8 cellular contexts compared by ENCODE assay signal in genomic region chr16:3004781-3005284, GRCh38. TPM values are rescaled to one million over a fixed set of nuclear protein-coding genes. Genes with fewer than 3 reads are reported as not detected.
DNase-seq lines count a peak whose midpoint lies in the region; ATAC-seq and TF ChIP-seq lines count a peak whose summit lies in the region.

No MANE protein-coding gene starts in this region.

- intact Hi-C loops in A673 (cut with micrococcal nuclease; ENCODE audit: unreplicated experiment): loop anchor here (1.0 kb wide), 2 partner anchors 23 to 36 kb away; partner anchors contain the start of gene PAQR4

- H3K4me1 Mint-ChIP-seq in stimulated activated naive CD8-positive, alpha-beta T cell treated with anti-CD3 and anti-CD28 coated beads, Interleukin-15, Interleukin-2, amounts not matched to agents 100 ng/mL and 50 ng/mL, for 24 hours (ENCODE audit: low read depth): peaks cover 28% of the 10 kb centered on the region

- POLR2A ChIA-PET in A673 (lab: Charles Lee; ENCODE audit: low non-redundant PET): no interaction called here

- BruUV-seq in A673 (replicated peaks; lab: Mats Ljungman, UMichigan): no TSS peak

- DNase-seq in stimulated activated naive CD8-positive, alpha-beta T cell treated with anti-CD3 and anti-CD28 coated beads, Interleukin-15, Interleukin-2, amounts not matched to agents 100 U/mL and 50 U/mL, for 24 hours: no peak
- DNase-seq in UCSD-AML1 (lab: John Stamatoyannopoulos, UW; ENCODE audit: unreplicated experiment): peak; percentile 52
- peak; percentile 65 for DNase-seq in kidney tubule cell (ENCODE audit: low spot score)
- DNase-seq in NCI-H1048 (lab: John Stamatoyannopoulos, UW): no peak
- no peak for DNase-seq in A673 (ENCODE audit: low spot score)
- no peak for DNase-seq in A172 (ENCODE audit: low spot score)

- no peak overlapping the region for H3K27ac ChIP-seq in A673 (ENCODE audit: low read depth, low read length, poor library complexity, severe bottlenecking)

- no peak overlapping the region for H3K27ac Mint-ChIP-seq in stimulated activated naive CD8-positive, alpha-beta T cell treated with anti-CD3 and anti-CD28 coated beads, Interleukin-15, Interleukin-2, amounts not matched to agents 100 ng/mL and 50 ng/mL, for 24 hours

- H3K9me3 ChIP-seq in A673 (ENCODE audit: low read depth, low read length, poor library complexity, severe bottlenecking): no peaks in the 10 kb centered on the region

- no peak for ATAC-seq in stimulated activated naive CD8-positive, alpha-beta T cell treated with anti-CD3 and anti-CD28 coated beads, Interleukin-15, Interleukin-2, amounts not matched to agents 100 U/mL and 50 U/mL, for 24 hours
- no peak for ATAC-seq in GM21723 (IDR thresholded peaks at IDR 0.05; ENCODE audit: unreplicated experiment)

- H3K36me3 ChIP-seq in A673 (ENCODE audit: insufficient read depth, low read length, poor library complexity, severe bottlenecking): no peaks in the 10 kb centered on the region

- H3K4me3 Mint-ChIP-seq in stimulated activated naive CD8-positive, alpha-beta T cell treated with anti-CD3 and anti-CD28 coated beads, Interleukin-15, Interleukin-2, amounts not matched to agents 100 ng/mL and 50 ng/mL, for 24 hours: peak overlapping the region; percentile 60

- peaks cover 4% of the 10 kb centered on the region for H3K4me1 ChIP-seq in A673 (ENCODE audit: insufficient read depth, low read length, poor library complexity, severe bottlenecking)

- no peak for TF ChIP-seq CTCF in A673 (conservative IDR thresholded peaks at IDR 0.05; ENCODE audit: low read depth, low read length)

- no peak overlapping the region for H3K4me3 ChIP-seq in A673 (ENCODE audit: low read depth, low read length, poor library complexity, severe bottlenecking)

- CTCF ChIA-PET in A673 (lab: Charles Lee): interaction anchor here (1.1 kb wide), 1 partner anchor 27 kb away, joined by 3 read pairs; no protein-coding TSS in a partner anchor

- H3K9me3 Mint-ChIP-seq in stimulated activated naive CD8-positive, alpha-beta T cell treated with anti-CD3 and anti-CD28 coated beads, Interleukin-15, Interleukin-2, amounts not matched to agents 100 ng/mL and 50 ng/mL, for 24 hours: no peaks in the 10 kb centered on the region

- H3K27me3 Mint-ChIP-seq in stimulated activated naive CD8-positive, alpha-beta T cell treated with anti-CD3 and anti-CD28 coated beads, Interleukin-15, Interleukin-2, amounts not matched to agents 100 ng/mL and 50 ng/mL, for 24 hours: peaks cover 11% of the 10 kb centered on the region

- H3K36me3 Mint-ChIP-seq in stimulated activated naive CD8-positive, alpha-beta T cell treated with anti-CD3 and anti-CD28 coated beads, Interleukin-15, Interleukin-2, amounts not matched to agents 100 ng/mL and 50 ng/mL, for 24 hours (ENCODE audit: low read depth): no peaks in the 10 kb centered on the region

- H3K27me3 ChIP-seq in A673 (replicated peaks; ENCODE audit: insufficient read depth, low read depth, low read length, poor library complexity): peaks cover 63% of the 10 kb centered on the region

RNA-seq across cellular contexts. Expression of gene CLDN9, which starts 7.9 kb away (rescaled TPM):
- not detected in 2 replicates for total RNA-seq in A673 (2021)
- 0.16 TPM in 1 of 2 replicates, not detected in the other for total RNA-seq in A172 (2014; rRNA removed; shearing (Covaris generic))

RNA-seq across cellular contexts. Expression of gene CLDN6, which starts 13.2 kb away (rescaled TPM):
- 0.21 and 0.31 TPM in 2 replicates for total RNA-seq in A673 (2021)
- 0.41 TPM in 1 of 2 replicates, not detected in the other for total RNA-seq in A172 (2014; rRNA removed; shearing (Covaris generic))

RNA-seq across cellular contexts. Expression of gene TNFRSF12A, which starts 15.3 kb away (rescaled TPM):
- 23.7 and 39.5 TPM in 2 replicates for total RNA-seq in A673 (2021)
- total RNA-seq in A172 (2014; rRNA removed; shearing (Covaris generic)): 510 and 551 TPM in 2 replicates

RNA-seq across cellular contexts. Expression of gene HCFC1R1, which starts 18.9 kb away (rescaled TPM):
- total RNA-seq in A673 (2021): 46.6 and 51.4 TPM in 2 replicates
- total RNA-seq in A172 (2014; rRNA removed; shearing (Covaris generic)): 54.7 and 71.1 TPM in 2 replicates

RNA-seq across cellular contexts. Expression of gene THOC6, which starts 19.0 kb away (rescaled TPM):
- total RNA-seq in A673 (2021): 52.5 and 59.3 TPM in 2 replicates
- 32.1 and 35.2 TPM in 2 replicates for total RNA-seq in A172 (2014; rRNA removed; shearing (Covaris generic))

Comparison
In these comparisons a context has a peak if more than half of its experiments do, and no peak if none do; other contexts are left out.
1. DNase-seq: peak in UCSD-AML1 (single experiment) and kidney tubule cell (single experiment); none in stimulated activated naive CD8-positive, alpha-beta T cell treated with anti-CD3 and anti-CD28 coated beads, Interleukin-15, Interleukin-2, amounts not matched to agents 100 U/mL and 50 U/mL, for 24 hours (single experiment), NCI-H1048 (single experiment), A673 (single experiment) and A172 (single experiment).
2. RNA of gene TNFRSF12A, which starts 15.3 kb away (total RNA-seq): 510 to 551 TPM in A172; 23.7 to 39.5 TPM in A673; every median in the first group is over 10 times any median in the second.